Comparison of ENCODE assay signal across 1 cellular context in the genomic region with DNA sequence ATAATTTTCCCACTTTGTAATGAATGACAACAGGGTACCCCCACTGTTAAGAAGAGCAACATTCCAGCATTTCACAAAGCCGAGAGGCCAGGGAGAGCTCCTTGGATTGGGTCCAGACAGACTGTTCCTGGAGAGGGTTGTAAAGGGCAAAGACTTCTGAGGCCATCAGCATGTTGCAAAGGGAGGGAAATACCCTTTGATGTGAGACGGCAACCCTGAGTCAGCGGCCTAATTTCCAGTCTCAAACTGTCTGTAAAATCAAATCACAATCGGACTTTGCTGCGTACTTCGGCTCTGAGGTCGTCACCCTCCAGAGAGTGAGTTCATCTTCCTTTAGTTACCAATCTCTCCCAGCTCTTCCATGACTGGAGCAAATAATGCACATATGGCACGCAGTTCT.
A peak's percentile ranks its signal among the peaks of the same experiment; 100 is the strongest.
TF ChIP-seq lines count a peak whose summit lies in the region.

No MANE protein-coding gene starts in this region.

TF ChIP-seq in HEK293, 187 proteins besides CTCF, POLR2A, EP300 and RAD21 (continued from another document):
- TF ChIP-seq, protein P1, sequence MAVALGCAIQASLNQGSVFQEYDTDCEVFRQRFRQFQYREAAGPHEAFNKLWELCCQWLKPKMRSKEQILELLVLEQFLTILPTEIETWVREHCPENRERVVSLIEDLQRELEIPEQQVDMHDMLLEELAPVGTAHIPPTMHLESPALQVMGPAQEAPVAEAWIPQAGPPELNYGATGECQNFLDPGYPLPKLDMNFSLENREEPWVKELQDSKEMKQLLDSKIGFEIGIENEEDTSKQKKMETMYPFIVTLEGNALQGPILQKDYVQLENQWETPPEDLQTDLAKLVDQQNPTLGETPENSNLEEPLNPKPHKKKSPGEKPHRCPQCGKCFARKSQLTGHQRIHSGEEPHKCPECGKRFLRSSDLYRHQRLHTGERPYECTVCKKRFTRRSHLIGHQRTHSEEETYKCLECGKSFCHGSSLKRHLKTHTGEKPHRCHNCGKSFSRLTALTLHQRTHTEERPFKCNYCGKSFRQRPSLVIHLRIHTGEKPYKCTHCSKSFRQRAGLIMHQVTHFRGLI (tag by site-specific recombination; IDR thresholded peaks at IDR 0.05): no peak
- TF ChIP-seq ZNF704 (tag by site-specific recombination; IDR thresholded peaks at IDR 0.05): no peak
- TF ChIP-seq, protein P2, sequence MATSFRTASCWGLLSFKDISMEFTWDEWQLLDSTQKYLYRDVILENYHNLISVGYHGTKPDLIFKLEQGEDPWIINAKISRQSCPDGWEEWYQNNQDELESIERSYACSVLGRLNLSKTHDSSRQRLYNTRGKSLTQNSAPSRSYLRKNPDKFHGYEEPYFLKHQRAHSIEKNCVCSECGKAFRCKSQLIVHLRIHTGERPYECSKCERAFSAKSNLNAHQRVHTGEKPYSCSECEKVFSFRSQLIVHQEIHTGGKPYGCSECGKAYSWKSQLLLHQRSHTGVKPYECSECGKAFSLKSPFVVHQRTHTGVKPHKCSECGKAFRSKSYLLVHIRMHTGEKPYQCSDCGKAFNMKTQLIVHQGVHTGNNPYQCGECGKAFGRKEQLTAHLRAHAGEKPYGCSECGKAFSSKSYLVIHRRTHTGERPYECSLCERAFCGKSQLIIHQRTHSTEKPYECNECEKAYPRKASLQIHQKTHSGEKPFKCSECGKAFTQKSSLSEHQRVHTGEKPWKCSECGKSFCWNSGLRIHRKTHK (tag by site-specific recombination; IDR thresholded peaks at IDR 0.05): no peak
- TF ChIP-seq, protein P3, sequence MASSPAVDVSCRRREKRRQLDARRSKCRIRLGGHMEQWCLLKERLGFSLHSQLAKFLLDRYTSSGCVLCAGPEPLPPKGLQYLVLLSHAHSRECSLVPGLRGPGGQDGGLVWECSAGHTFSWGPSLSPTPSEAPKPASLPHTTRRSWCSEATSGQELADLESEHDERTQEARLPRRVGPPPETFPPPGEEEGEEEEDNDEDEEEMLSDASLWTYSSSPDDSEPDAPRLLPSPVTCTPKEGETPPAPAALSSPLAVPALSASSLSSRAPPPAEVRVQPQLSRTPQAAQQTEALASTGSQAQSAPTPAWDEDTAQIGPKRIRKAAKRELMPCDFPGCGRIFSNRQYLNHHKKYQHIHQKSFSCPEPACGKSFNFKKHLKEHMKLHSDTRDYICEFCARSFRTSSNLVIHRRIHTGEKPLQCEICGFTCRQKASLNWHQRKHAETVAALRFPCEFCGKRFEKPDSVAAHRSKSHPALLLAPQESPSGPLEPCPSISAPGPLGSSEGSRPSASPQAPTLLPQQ (tag by site-specific recombination; IDR thresholded peaks at IDR 0.05): peak; percentile 20; the same call in 1 of the 2 replicates
- no peak for TF ChIP-seq ZNF335 (tag by site-specific recombination; conservative IDR thresholded peaks at IDR 0.05)
- no peak for TF ChIP-seq ZFP37 (tag by site-specific recombination; IDR thresholded peaks at IDR 0.05)
- TF ChIP-seq, protein P4, sequence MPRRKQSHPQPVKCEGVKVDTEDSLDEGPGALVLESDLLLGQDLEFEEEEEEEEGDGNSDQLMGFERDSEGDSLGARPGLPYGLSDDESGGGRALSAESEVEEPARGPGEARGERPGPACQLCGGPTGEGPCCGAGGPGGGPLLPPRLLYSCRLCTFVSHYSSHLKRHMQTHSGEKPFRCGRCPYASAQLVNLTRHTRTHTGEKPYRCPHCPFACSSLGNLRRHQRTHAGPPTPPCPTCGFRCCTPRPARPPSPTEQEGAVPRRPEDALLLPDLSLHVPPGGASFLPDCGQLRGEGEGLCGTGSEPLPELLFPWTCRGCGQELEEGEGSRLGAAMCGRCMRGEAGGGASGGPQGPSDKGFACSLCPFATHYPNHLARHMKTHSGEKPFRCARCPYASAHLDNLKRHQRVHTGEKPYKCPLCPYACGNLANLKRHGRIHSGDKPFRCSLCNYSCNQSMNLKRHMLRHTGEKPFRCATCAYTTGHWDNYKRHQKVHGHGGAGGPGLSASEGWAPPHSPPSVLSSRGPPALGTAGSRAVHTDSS (tag by site-specific recombination; IDR thresholded peaks at IDR 0.05): no peak
- TF ChIP-seq INSM2 (tag by site-specific recombination; IDR thresholded peaks at IDR 0.05): peak; percentile 61; the same call in 1 of the 2 replicates
- TF ChIP-seq, protein P5, sequence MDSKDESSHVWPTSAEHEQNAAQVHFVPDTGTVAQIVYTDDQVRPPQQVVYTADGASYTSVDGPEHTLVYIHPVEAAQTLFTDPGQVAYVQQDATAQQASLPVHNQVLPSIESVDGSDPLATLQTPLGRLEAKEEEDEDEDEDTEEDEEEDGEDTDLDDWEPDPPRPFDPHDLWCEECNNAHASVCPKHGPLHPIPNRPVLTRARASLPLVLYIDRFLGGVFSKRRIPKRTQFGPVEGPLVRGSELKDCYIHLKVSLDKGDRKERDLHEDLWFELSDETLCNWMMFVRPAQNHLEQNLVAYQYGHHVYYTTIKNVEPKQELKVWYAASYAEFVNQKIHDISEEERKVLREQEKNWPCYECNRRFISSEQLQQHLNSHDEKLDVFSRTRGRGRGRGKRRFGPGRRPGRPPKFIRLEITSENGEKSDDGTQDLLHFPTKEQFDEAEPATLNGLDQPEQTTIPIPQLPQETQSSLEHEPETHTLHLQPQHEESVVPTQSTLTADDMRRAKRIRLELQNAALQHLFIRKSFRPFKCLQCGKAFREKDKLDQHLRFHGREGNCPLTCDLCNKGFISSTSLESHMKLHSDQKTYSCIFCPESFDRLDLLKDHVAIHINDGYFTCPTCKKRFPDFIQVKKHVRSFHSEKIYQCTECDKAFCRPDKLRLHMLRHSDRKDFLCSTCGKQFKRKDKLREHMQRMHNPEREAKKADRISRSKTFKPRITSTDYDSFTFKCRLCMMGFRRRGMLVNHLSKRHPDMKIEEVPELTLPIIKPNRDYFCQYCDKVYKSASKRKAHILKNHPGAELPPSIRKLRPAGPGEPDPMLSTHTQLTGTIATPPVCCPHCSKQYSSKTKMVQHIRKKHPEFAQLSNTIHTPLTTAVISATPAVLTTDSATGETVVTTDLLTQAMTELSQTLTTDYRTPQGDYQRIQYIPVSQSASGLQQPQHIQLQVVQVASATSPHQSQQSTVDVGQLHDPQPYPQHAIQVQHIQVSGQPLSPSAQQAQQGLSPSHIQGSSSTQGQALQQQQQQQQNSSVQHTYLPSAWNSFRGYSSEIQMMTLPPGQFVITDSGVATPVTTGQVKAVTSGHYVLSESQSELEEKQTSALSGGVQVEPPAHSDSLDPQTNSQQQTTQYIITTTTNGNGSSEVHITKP (tag by site-specific recombination; IDR thresholded peaks at IDR 0.05): 0 out of 2 replicates have a peak, but pooled peaks have one; percentile 53
- TF ChIP-seq KLF17 (tag by site-specific recombination; IDR thresholded peaks at IDR 0.05): peak; percentile 77
- peak; percentile 68; the same call in 1 of the 2 replicates for TF ChIP-seq GFI1B (tag by site-specific recombination; IDR thresholded peaks at IDR 0.05)
- no peak for TF ChIP-seq ZSCAN16 (tag by site-specific recombination; IDR thresholded peaks at IDR 0.05)
- TF ChIP-seq SP3 (tag by site-specific recombination; IDR thresholded peaks at IDR 0.05): 0 out of 2 replicates have a peak, but pooled peaks have one; percentile 13
- no peak for TF ChIP-seq KLF8 (tag by site-specific recombination; IDR thresholded peaks at IDR 0.05)
- TF ChIP-seq ZNF239 (tag by site-specific recombination; IDR thresholded peaks at IDR 0.05): no peak
- peak; percentile 86 for TF ChIP-seq ZNF398 (tag by site-specific recombination; IDR thresholded peaks at IDR 0.05)
- peak; percentile 83 for TF ChIP-seq TCF7L2 (IDR thresholded peaks at IDR 0.05; ENCODE audit: borderline replicate concordance, low read depth, low read length)
- TF ChIP-seq, protein P6, sequence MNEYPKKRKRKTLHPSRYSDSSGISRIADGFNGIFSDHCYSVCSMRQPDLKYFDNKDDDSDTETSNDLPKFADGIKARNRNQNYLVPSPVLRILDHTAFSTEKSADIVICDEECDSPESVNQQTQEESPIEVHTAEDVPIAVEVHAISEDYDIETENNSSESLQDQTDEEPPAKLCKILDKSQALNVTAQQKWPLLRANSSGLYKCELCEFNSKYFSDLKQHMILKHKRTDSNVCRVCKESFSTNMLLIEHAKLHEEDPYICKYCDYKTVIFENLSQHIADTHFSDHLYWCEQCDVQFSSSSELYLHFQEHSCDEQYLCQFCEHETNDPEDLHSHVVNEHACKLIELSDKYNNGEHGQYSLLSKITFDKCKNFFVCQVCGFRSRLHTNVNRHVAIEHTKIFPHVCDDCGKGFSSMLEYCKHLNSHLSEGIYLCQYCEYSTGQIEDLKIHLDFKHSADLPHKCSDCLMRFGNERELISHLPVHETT (tag by site-specific recombination; IDR thresholded peaks at IDR 0.05): peak; percentile 27; the same call in 1 of the 2 replicates
- TF ChIP-seq ZBTB17 (tag by site-specific recombination; IDR thresholded peaks at IDR 0.05): no peak
- no peak for TF ChIP-seq ZNF2 (tag by site-specific recombination; IDR thresholded peaks at IDR 0.05)
- peak; percentile 47; the same call in 1 of the 2 replicates for TF ChIP-seq GLI2 (tag by site-specific recombination; IDR thresholded peaks at IDR 0.05; ENCODE audit: borderline replicate concordance, low read depth)
- no peak for TF ChIP-seq ZNF561 (tag by site-specific recombination; IDR thresholded peaks at IDR 0.05; ENCODE audit: borderline replicate concordance)
- TF ChIP-seq ELK4 (IDR thresholded peaks at IDR 0.05; ENCODE audit: borderline replicate concordance, low read depth, low read length): no peak
- TF ChIP-seq SP7 (tag by site-specific recombination; IDR thresholded peaks at IDR 0.05): peak; percentile 76
